Comparison of ENCODE assay signal across 20 cellular contexts in genomic region chr9:134548618-134549017, GRCh38.
DNase-seq lines count a peak whose midpoint lies in the region; ATAC-seq and TF ChIP-seq lines count a peak whose summit lies in the region.
"Had no signal": no experiment of that assay in that cellular context is flagged by ENCODE, and none has a peak within 500 bp of the region (broad histone marks: within the 10 kb centered on the region; RNA-seq: fewer than 3 reads in every experiment).

No MANE protein-coding gene starts in this region.

- peaks cover 2% of the 10 kb centered on the region for H3K9me3 Mint-ChIP-seq in nephron

- H3K4me1 ChIP-seq in sigmoid colon, result peaks cover 0 to 45% (median 26%) of the 10 kb centered on the region in 4 donors
- no peaks in the 10 kb centered on the region for H3K4me1 ChIP-seq in OCI-LY7 (ENCODE audit: insufficient read depth, low read length, poor library complexity, severe bottlenecking)

- H3K79me2 ChIP-seq in OCI-LY7 (ENCODE audit: insufficient read depth, low read depth, low read length), result no peaks in the 10 kb centered on the region

- DNase-seq in H7 (peak; percentile 51), islet precursor cell (peak; percentile 47), sigmoid colon (peak; percentile 58), SK-N-DZ (ENCODE audit: low spot score) (no peak), OCI-LY7 (ENCODE audit: low spot score) (no peak), mucosa of gallbladder (ENCODE audit: low spot score) (no peak)
- DNase-seq: DMS153, DND-41, Karpas-422, NCI-H1105 treated with DMSO at 0.1 percent for 48 hours, NCI-H146, NCI-H1930, NCI-H446 treated with DMSO at 0.1 percent for 48 hours, NCI-H526, RPMI8226, SHP77 had no signal

- no peaks in the 10 kb centered on the region for H3K9me2 ChIP-seq in OCI-LY7 (ENCODE audit: insufficient read depth, low read length)

- no peaks in the 10 kb centered on the region for H3K27me3 ChIP-seq in H7 (ENCODE audit: control insufficient read depth, insufficient read depth, low read length)
- no peaks in the 10 kb centered on the region for H3K27me3 ChIP-seq in sigmoid colon

- H3K27me3 Mint-ChIP-seq in nephron (ENCODE audit: low read depth), result peaks cover 12% of the 10 kb centered on the region

- no peak overlapping the region for H3K4me3 Mint-ChIP-seq in nephron

- H3K36me3 Mint-ChIP-seq in nephron (ENCODE audit: low read depth), result peaks cover 3% of the 10 kb centered on the region

- POLR2A ChIA-PET in OCI-LY7 (lab: Charles Lee), result no interaction called here

- H3K4me1 Mint-ChIP-seq in nephron, result peaks cover 62% of the 10 kb centered on the region

- whole genome bisulfite sequencing in sigmoid colon, 2 donors, result 88 to 90% methylated on average over 17 of the region's 17 CpGs

- ATAC-seq in HG02981 (IDR thresholded peaks at IDR 0.05; ENCODE audit: unreplicated experiment), result no peak
- ATAC-seq: HCT116 had no signal

- H3K27ac ChIP-seq in sigmoid colon (no peak overlapping the region), OCI-LY7 (ENCODE audit: low read depth, low read length, poor library complexity, severe bottlenecking) (no peak overlapping the region)
- H3K27ac ChIP-seq: HL-60 had no signal

- intact Hi-C loops in sigmoid colon (cut with DNase I) (loop anchor here (5.0 kb wide), 1 partner anchor 91 kb away; no protein-coding TSS in a partner anchor), OCI-LY7 (cut with micrococcal nuclease; ENCODE audit: unreplicated experiment) (no loop called here)

- H3K9me3 ChIP-seq in sigmoid colon, result no peaks in the 10 kb centered on the region
- no peaks in the 10 kb centered on the region for H3K9me3 ChIP-seq in OCI-LY7 (ENCODE audit: low read length)

- no peak overlapping the region for H3K4me3 ChIP-seq in H7 (ENCODE audit: insufficient read depth, low read depth, low read length)
- H3K4me3 ChIP-seq in sigmoid colon, result no peak overlapping the region
- no peak overlapping the region for H3K4me3 ChIP-seq in OCI-LY7 (ENCODE audit: low read depth, low read length, poor library complexity, severe bottlenecking)

- no peak for TF ChIP-seq EP300 in sigmoid colon (IDR thresholded peaks at IDR 0.05)

- no peak overlapping the region for H3K4me2 ChIP-seq in OCI-LY7 (ENCODE audit: low read length)

- no TSS peak for BruUV-seq in OCI-LY7 (replicated peaks; lab: Mats Ljungman, UMichigan)

- CTCF ChIA-PET in OCI-LY7 (lab: Charles Lee; ENCODE audit: unreplicated experiment), result no interaction called here

- H3K27ac Mint-ChIP-seq in nephron, result peak overlapping the region in 2 of 3 experiments; percentile 69 to 73

- H3K36me3 ChIP-seq in H7 (replicated peaks; ENCODE audit: control insufficient read depth, insufficient read depth, low read length) (no peaks in the 10 kb centered on the region), sigmoid colon (no peaks in the 10 kb centered on the region), OCI-LY7 (ENCODE audit: insufficient read depth, low read length) (no peaks in the 10 kb centered on the region)

- TF ChIP-seq CTCF in nephron (IDR thresholded peaks at IDR 0.05; ENCODE audit: unreplicated experiment in 3 of 3), result no peak
- no peak for TF ChIP-seq CTCF in sigmoid colon (IDR thresholded peaks at IDR 0.05)
- TF ChIP-seq CTCF in OCI-LY7 (conservative IDR thresholded peaks at IDR 0.05; ENCODE audit: low read length), result no peak

- TF ChIP-seq POLR2A in sigmoid colon (IDR thresholded peaks at IDR 0.05), result no peak

- no peaks in the 10 kb centered on the region for H4K20me1 ChIP-seq in OCI-LY7 (ENCODE audit: insufficient read depth, low read length)

- H2AFZ ChIP-seq in OCI-LY7 (ENCODE audit: low read length), result no peak overlapping the region

Comparison
In these comparisons a context has a peak if more than half of its experiments do, and no peak if none do; other contexts are left out.
1. DNase-seq: peak in H7 (single experiment), islet precursor cell (single experiment) and sigmoid colon (single experiment); none in SK-N-DZ (single experiment), OCI-LY7 (single experiment) and mucosa of gallbladder (single experiment).